Comparison of ENCODE assay signal across 20 cellular contexts in genomic region chr15:33526532-33526931, GRCh38.
DNase-seq lines count a peak whose midpoint lies in the region; ATAC-seq and TF ChIP-seq lines count a peak whose summit lies in the region.
"Had no signal": no experiment of that assay in that cellular context is flagged by ENCODE, and none has a peak within 500 bp of the region (broad histone marks: within the 10 kb centered on the region; RNA-seq: fewer than 3 reads in every experiment).

No MANE protein-coding gene starts in this region.

- ATAC-seq in RWPE2 (ENCODE audit: low read depth) = peak; percentile 82
- no peak for ATAC-seq in foreskin keratinocyte
- ATAC-seq in GM21825 (IDR thresholded peaks at IDR 0.05; ENCODE audit: unreplicated experiment) = no peak
- no peak for ATAC-seq in HG02852 (IDR thresholded peaks at IDR 0.05; ENCODE audit: unreplicated experiment)
- ATAC-seq: A549, GM23338, HCT116 had no signal

- H3K27ac ChIP-seq in RWPE2 (ENCODE audit: poor library complexity, severe bottlenecking) (no peak overlapping the region), foreskin keratinocyte (no peak overlapping the region)
- H3K27ac ChIP-seq: 22Rv1, A549, BLaER1 had no signal

- peaks cover 1% of the 10 kb centered on the region for H3K9me3 Mint-ChIP-seq in glutamatergic neuron (ENCODE audit: unreplicated experiment)
- H3K9me3 Mint-ChIP-seq: GM23338, HFFc6 had no signal

- H3K4me1 ChIP-seq in RWPE2 (ENCODE audit: insufficient read depth, poor library complexity, severe bottlenecking) (no peaks in the 10 kb centered on the region), foreskin keratinocyte (no peaks in the 10 kb centered on the region)
- H3K4me1 ChIP-seq: A549, BLaER1 had no signal

- H3K27me3 ChIP-seq in RWPE2 (ENCODE audit: insufficient read depth, poor library complexity, severe bottlenecking) (no peaks in the 10 kb centered on the region), foreskin keratinocyte (peaks cover 4% of the 10 kb centered on the region)
- H3K27me3 ChIP-seq: BLaER1 had no signal

- no peak overlapping the region for H3K27ac Mint-ChIP-seq in glutamatergic neuron (ENCODE audit: unreplicated experiment)
- H3K27ac Mint-ChIP-seq: CD14-positive monocyte; CD4-positive, alpha-beta memory T cell; GM23338; HFFc6 had no signal

- peak; percentile 1 for DNase-seq in NCI-H748 (lab: John Stamatoyannopoulos, UW; ENCODE audit: unreplicated experiment)
- DNase-seq in NCI-H748 treated with DMSO at 0.1 percent for 48 hours (lab: John Stamatoyannopoulos, UW) = no peak
- peak; percentile 30 for DNase-seq in NCI-H69 (lab: John Stamatoyannopoulos, UW)
- DNase-seq in RWPE2 (ENCODE audit: low spot score) = no peak
- DNase-seq in foreskin keratinocyte = peak; percentile 32 to 53
- no peak for DNase-seq in glutamatergic neuron
- DNase-seq: CD4-positive, alpha-beta memory T cell; DMS153; DMS79; GF-D8; H7; HFFc6 had no signal

- no peak overlapping the region for H3K4me3 ChIP-seq in RWPE2 (ENCODE audit: severe bottlenecking)
- H3K4me3 ChIP-seq: A549, BLaER1, GM23338 had no signal

- no peaks in the 10 kb centered on the region for H3K9me3 ChIP-seq in RWPE2 (ENCODE audit: severe bottlenecking)

- no peaks in the 10 kb centered on the region for H3K36me3 ChIP-seq in RWPE2 (ENCODE audit: low read depth)
- H3K36me3 ChIP-seq: BLaER1 had no signal

- H3K27me3 Mint-ChIP-seq in glutamatergic neuron (ENCODE audit: unreplicated experiment) = no peaks in the 10 kb centered on the region
- H3K27me3 Mint-ChIP-seq: CD4-positive, alpha-beta memory T cell had no signal

- H3K4me1 Mint-ChIP-seq in glutamatergic neuron (ENCODE audit: low read depth, unreplicated experiment) = no peaks in the 10 kb centered on the region
- H3K4me1 Mint-ChIP-seq: CD14-positive monocyte; CD4-positive, alpha-beta memory T cell; GM23338 had no signal

- TF ChIP-seq CTCF in RWPE2 (IDR thresholded peaks at IDR 0.05; ENCODE audit: poor library complexity, severe bottlenecking) (no peak), foreskin keratinocyte (conservative IDR thresholded peaks at IDR 0.05) (no peak), glutamatergic neuron (IDR thresholded peaks at IDR 0.05; ENCODE audit: partially characterized antibody, unreplicated experiment) (no peak)

- H3K36me3 Mint-ChIP-seq in glutamatergic neuron (ENCODE audit: unreplicated experiment) = no peaks in the 10 kb centered on the region
- H3K36me3 Mint-ChIP-seq: CD14-positive monocyte; CD4-positive, alpha-beta memory T cell had no signal

- H3K4me3 Mint-ChIP-seq in glutamatergic neuron (ENCODE audit: unreplicated experiment) = no peak overlapping the region
- H3K4me3 Mint-ChIP-seq: CD14-positive monocyte; CD4-positive, alpha-beta memory T cell; GM23338; HFFc6 had no signal

Comparison
In these comparisons a context has a peak if more than half of its experiments do, and no peak if none do; other contexts are left out.
1. DNase-seq: peak in NCI-H748 (single experiment), NCI-H69 (single experiment) and foreskin keratinocyte (2 of 2); none in NCI-H748 treated with DMSO at 0.1 percent for 48 hours (single experiment), RWPE2 (single experiment) and glutamatergic neuron (single experiment).